8 cellular contexts compared by ENCODE assay signal in the genomic region with DNA sequence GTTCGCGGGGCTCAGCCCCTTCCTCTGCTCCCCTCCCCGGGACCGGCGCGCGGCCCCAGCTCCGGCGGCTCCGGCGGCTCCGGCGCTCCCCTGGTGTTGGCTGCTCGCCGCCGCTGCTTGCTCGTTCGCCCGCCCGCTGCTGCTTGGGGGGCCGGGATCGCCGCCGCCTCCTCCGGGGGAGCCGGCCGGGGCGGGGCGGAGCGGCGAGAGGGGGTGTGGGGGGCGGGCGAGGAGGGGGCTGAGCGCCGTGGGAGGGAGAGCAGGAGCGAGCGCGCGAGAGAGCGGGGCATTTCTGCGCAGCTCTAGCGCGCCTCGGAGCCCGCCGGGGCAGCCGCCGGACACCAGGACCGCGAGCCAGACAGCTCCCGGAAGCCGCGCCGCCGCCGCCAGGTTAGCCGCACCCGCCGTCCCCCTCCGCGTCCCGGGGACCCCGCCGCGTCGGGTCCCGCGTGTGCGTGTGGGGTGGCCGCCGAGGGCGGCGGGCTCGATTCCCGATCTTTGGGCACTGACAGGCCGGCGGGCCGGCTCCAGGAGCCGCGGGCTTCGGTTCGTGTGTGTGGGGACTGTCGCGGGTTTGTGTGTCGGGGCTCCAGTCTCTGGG.
DNase-seq lines count a peak whose midpoint lies in the region; ATAC-seq and TF ChIP-seq lines count a peak whose summit lies in the region.

No MANE protein-coding gene starts in this region.

- no peak for TF ChIP-seq EP300 in upper lobe of left lung (IDR thresholded peaks at IDR 0.05)

- TF ChIP-seq CTCF in dorsolateral prefrontal cortex (IDR thresholded peaks at IDR 0.05 in 54 of 56, conservative IDR thresholded peaks at IDR 0.05 in 2 of 56; ENCODE audit: low read depth in 1 of 56, partially characterized antibody in 56 of 56) (no peak), upper lobe of left lung (IDR thresholded peaks at IDR 0.05) (no peak)

- H3K56ac ChIP-seq in mesendoderm (ENCODE audit: low read length) = peak overlapping the region; percentile 90

- H2AK5ac ChIP-seq in mesendoderm (ENCODE audit: low read length) = no peak overlapping the region

- no peaks in the 10 kb centered on the region for H3K79me1 ChIP-seq in mesendoderm (ENCODE audit: low read length)

- H3K23ac ChIP-seq in mesendoderm (ENCODE audit: low read length) = peak overlapping the region; percentile 99

- peaks cover 13% of the 10 kb centered on the region for H3K4me1 ChIP-seq in mesendoderm (ENCODE audit: control insufficient read depth, low read depth, low read length)
- H3K4me1 ChIP-seq in upper lobe of left lung = peaks cover 14 to 62% (median 38%) of the 10 kb centered on the region in 4 donors

- no peak overlapping the region for H2BK120ac ChIP-seq in mesendoderm (ENCODE audit: low read depth, low read length)

- ATAC-seq in SK-N-SH treated with all-trans-retinoic acid at 6 μM for 48 hours (peak; percentile 77), upper lobe of left lung (ENCODE audit: low FRiP score in 2 of 2) (peak in 1 of 2 donors; percentile 73)

- peak; percentile 48 for DNase-seq in NCI-H2227 (lab: John Stamatoyannopoulos, UW; ENCODE audit: unreplicated experiment)
- DNase-seq in NCI-H2227 treated with DMSO at 0.1 percent for 48 hours (lab: John Stamatoyannopoulos, UW) = no peak
- DNase-seq in dorsolateral prefrontal cortex = peak in 4 of 10 donors; percentile 30 to 53 (median 47)
- DNase-seq in mesendoderm = peak; percentile 36
- DNase-seq in upper lobe of left lung = peak in 1 of 2 donors; percentile 93
- DNase-seq in OCI-M1 (lab: John Stamatoyannopoulos, UW) = no peak
- DNase-seq in NCI-H2107 treated with DMSO at 0.1 percent for 48 hours (lab: John Stamatoyannopoulos, UW; ENCODE audit: unreplicated experiment) = no peak

- H3K27me3 ChIP-seq in dorsolateral prefrontal cortex (peaks cover 0 to 22% (median 0%) of the 10 kb centered on the region in 45 donors), mesendoderm (ENCODE audit: insufficient read depth, low read length, poor library complexity) (no peaks in the 10 kb centered on the region), upper lobe of left lung (peaks cover 0 to 7% (median 4%) of the 10 kb centered on the region in 4 donors)

- H3K4me3 ChIP-seq in dorsolateral prefrontal cortex (peak overlapping the region; percentile 47 to 90 (median 69)), mesendoderm (ENCODE audit: low read length) (peak overlapping the region; percentile 29), upper lobe of left lung (peak overlapping the region; percentile 36 to 79 (median 66))

- H3K79me2 ChIP-seq in mesendoderm (ENCODE audit: control insufficient read depth, insufficient read depth, low read length) = no peaks in the 10 kb centered on the region

- peak overlapping the region; percentile 99 for H3K4me2 ChIP-seq in mesendoderm (ENCODE audit: low read length)

- H3K27ac ChIP-seq in dorsolateral prefrontal cortex = peak overlapping the region in 54 of 59 donors; percentile 20 to 92 (median 78)
- no peak overlapping the region for H3K27ac ChIP-seq in mesendoderm (ENCODE audit: low read depth, low read length)
- H3K27ac ChIP-seq in upper lobe of left lung = peak overlapping the region; percentile 31 to 79 (median 71)

- no peaks in the 10 kb centered on the region for H3K9me3 ChIP-seq in upper lobe of left lung

- no peak overlapping the region for H4K5ac ChIP-seq in mesendoderm (ENCODE audit: low read length)

- WGBS in mesendoderm (ENCODE audit: extremely low coverage, insufficient coverage, low lambda C conversion rate) = no CpG with 5 or more reads among the region's 85 CpGs
- 0% methylated on average over 15 of the region's 85 CpGs; no CpG with 5 or more reads in 1 of the 2 donors for WGBS in upper lobe of left lung, 2 donors

- TF ChIP-seq POLR2A in upper lobe of left lung (IDR thresholded peaks at IDR 0.05) = peak in 1 of 4 donors; percentile 35

- intact Hi-C loops in dorsolateral prefrontal cortex (cut with DNase I) = no loop called here

- no peak overlapping the region for H4K8ac ChIP-seq in mesendoderm (ENCODE audit: low read depth, low read length)

- H3K4ac ChIP-seq in mesendoderm (ENCODE audit: low read depth, low read length) = no peak overlapping the region

- H3K9ac ChIP-seq in mesendoderm (ENCODE audit: low read length) = peak overlapping the region; percentile 66

- no peak overlapping the region for H2BK15ac ChIP-seq in mesendoderm (replicated peaks; ENCODE audit: low read depth)

- H3K36me3 ChIP-seq in mesendoderm (ENCODE audit: control insufficient read depth, insufficient read depth, low read length) (no peaks in the 10 kb centered on the region), upper lobe of left lung (no peaks in the 10 kb centered on the region)

- no peak overlapping the region for H2BK5ac ChIP-seq in mesendoderm (ENCODE audit: low read length)

- peak overlapping the region; percentile 89 for H3K18ac ChIP-seq in mesendoderm (ENCODE audit: low read length)

TF ChIP-seq in SK-N-SH treated with all-trans-retinoic acid at 6 μM for 48 hours, 23 proteins besides CTCF, POLR2A, EP300 and RAD21:
- no peak for TF ChIP-seq ARNTL (CRISPR knock-in tag; IDR thresholded peaks at IDR 0.05; ENCODE audit: borderline replicate concordance, low read depth)
- no peak for TF ChIP-seq GLIS3 (CRISPR knock-in tag; IDR thresholded peaks at IDR 0.05)
- no peak for TF ChIP-seq ZNF70 (CRISPR knock-in tag; IDR thresholded peaks at IDR 0.05)
- no peak for TF ChIP-seq TOX (CRISPR knock-in tag; IDR thresholded peaks at IDR 0.05; ENCODE audit: borderline replicate concordance)
- TF ChIP-seq SNAI2 (CRISPR knock-in tag; IDR thresholded peaks at IDR 0.05) = no peak
- TF ChIP-seq, protein P1, sequence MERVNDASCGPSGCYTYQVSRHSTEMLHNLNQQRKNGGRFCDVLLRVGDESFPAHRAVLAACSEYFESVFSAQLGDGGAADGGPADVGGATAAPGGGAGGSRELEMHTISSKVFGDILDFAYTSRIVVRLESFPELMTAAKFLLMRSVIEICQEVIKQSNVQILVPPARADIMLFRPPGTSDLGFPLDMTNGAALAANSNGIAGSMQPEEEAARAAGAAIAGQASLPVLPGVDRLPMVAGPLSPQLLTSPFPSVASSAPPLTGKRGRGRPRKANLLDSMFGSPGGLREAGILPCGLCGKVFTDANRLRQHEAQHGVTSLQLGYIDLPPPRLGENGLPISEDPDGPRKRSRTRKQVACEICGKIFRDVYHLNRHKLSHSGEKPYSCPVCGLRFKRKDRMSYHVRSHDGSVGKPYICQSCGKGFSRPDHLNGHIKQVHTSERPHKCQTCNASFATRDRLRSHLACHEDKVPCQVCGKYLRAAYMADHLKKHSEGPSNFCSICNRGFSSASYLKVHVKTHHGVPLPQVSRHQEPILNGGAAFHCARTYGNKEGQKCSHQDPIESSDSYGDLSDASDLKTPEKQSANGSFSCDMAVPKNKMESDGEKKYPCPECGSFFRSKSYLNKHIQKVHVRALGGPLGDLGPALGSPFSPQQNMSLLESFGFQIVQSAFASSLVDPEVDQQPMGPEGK (CRISPR knock-in tag; IDR thresholded peaks at IDR 0.05; ENCODE audit: borderline replicate concordance) = no peak
- no peak for TF ChIP-seq ZFP30 (CRISPR knock-in tag; IDR thresholded peaks at IDR 0.05)
- no peak for TF ChIP-seq TCF4 (CRISPR knock-in tag; IDR thresholded peaks at IDR 0.05; ENCODE audit: borderline replicate concordance)
- TF ChIP-seq ZFP3 (CRISPR knock-in tag; IDR thresholded peaks at IDR 0.05) = no peak
- no peak for TF ChIP-seq ZC3H10 (CRISPR knock-in tag; IDR thresholded peaks at IDR 0.05)
- no peak for TF ChIP-seq ZNF8 (CRISPR knock-in tag; IDR thresholded peaks at IDR 0.05)
- TF ChIP-seq ESRRG (CRISPR knock-in tag; IDR thresholded peaks at IDR 0.05) = no peak
TF ChIP-seq in SK-N-SH treated with all-trans-retinoic acid at 6 μM for 48 hours: peak in this region for 0.

Comparison
In these comparisons a context has a peak if more than half of its experiments do, and no peak if none do; other contexts are left out.
1. DNase-seq: peak in NCI-H2227 (single experiment) and mesendoderm (single experiment); none in NCI-H2227 treated with DMSO at 0.1 percent for 48 hours (single experiment), OCI-M1 (single experiment) and NCI-H2107 treated with DMSO at 0.1 percent for 48 hours (single experiment).
2. Peak in every context shown above with its lines, with median percentiles within 50 percentile points of each other: H3K4me3 ChIP-seq.